17 cellular contexts compared by ENCODE assay signal in genomic region chr14:37650356-37651037, GRCh38. TPM values are rescaled to one million over a fixed set of nuclear protein-coding genes. Genes with fewer than 3 reads are reported as not detected.
A peak's percentile ranks its signal among the peaks of the same experiment; 100 is the strongest.
DNase-seq lines count a peak whose midpoint lies in the region; ATAC-seq and TF ChIP-seq lines count a peak whose summit lies in the region.
"Had no signal": no experiment of that assay in that cellular context is flagged by ENCODE, and none has a peak within 500 bp of the region (broad histone marks: within the 10 kb centered on the region; RNA-seq: fewer than 3 reads in every experiment).

No MANE protein-coding gene starts in this region.

- no peaks in the 10 kb centered on the region for H3K9me2 ChIP-seq in Karpas-422 (replicated peaks; ENCODE audit: insufficient read depth, low read length)

- peak; percentile 95 for DNase-seq in Karpas-422
- DNase-seq in NCI-H748 (lab: John Stamatoyannopoulos, UW; ENCODE audit: unreplicated experiment), result peak; percentile 85
- peak; percentile 11 for DNase-seq in fibroblast of villous mesenchyme (ENCODE audit: low read depth)
- no peak for DNase-seq in NCI-H446 treated with DMSO at 0.1 percent for 48 hours (lab: John Stamatoyannopoulos, UW)
- no peak for DNase-seq in CD8-positive, alpha-beta T cell
- no peak for DNase-seq in head of caudate nucleus
- DNase-seq in effector CD4-positive, alpha-beta T cell, result no peak
- DNase-seq: activated CD4-positive, CD25-positive, alpha-beta regulatory T cell treated with anti-CD3 and anti-CD28 coated beads, Interleukin-2, amount 50 U/mL, for 72 hours; activated CD8-positive, alpha-beta memory T cell treated with anti-CD3 and anti-CD28 coated beads, Interleukin-2, amount 50 U/mL, for 4 hours; activated naive CD4-positive, alpha-beta T cell treated with anti-CD3 and anti-CD28 coated beads for 36 hours; stimulated activated CD4-positive, alpha-beta T cell treated with anti-CD3 and anti-CD28 coated beads, Interleukin-4, amount 100 ng/mL, for 4 hours; T-helper 1 cell; thyroid gland had no signal

- H3K4me1 Mint-ChIP-seq in CD8-positive, alpha-beta T cell (ENCODE audit: low read depth), result no peaks in the 10 kb centered on the region

- peak overlapping the region; percentile 37 for H3K9ac ChIP-seq in Karpas-422 (ENCODE audit: low read length)

- no peaks in the 10 kb centered on the region for H4K20me1 ChIP-seq in Karpas-422 (ENCODE audit: insufficient read depth, low read depth, low read length)

- CTCF ChIA-PET in CD8-positive, alpha-beta T cell (lab: Charles Lee), result no interaction called here

- no peaks in the 10 kb centered on the region for H3K27me3 Mint-ChIP-seq in CD8-positive, alpha-beta T cell (ENCODE audit: low read depth)

- TF ChIP-seq CTCF in fibroblast of villous mesenchyme (IDR thresholded peaks at IDR 0.05; ENCODE audit: insufficient read depth, low read depth, low read length), result no peak
- no peak for TF ChIP-seq CTCF in CD8-positive, alpha-beta T cell (IDR thresholded peaks at IDR 0.05)

- no peaks in the 10 kb centered on the region for H3K36me3 Mint-ChIP-seq in CD8-positive, alpha-beta T cell

- H3K27me3 ChIP-seq in ACC112 (ENCODE audit: insufficient read depth, low read length) (no peaks in the 10 kb centered on the region), Karpas-422 (ENCODE audit: low read length) (no peaks in the 10 kb centered on the region)
- H3K27me3 ChIP-seq in CD8-positive, alpha-beta T cell (ENCODE audit: insufficient read depth, low read length), result no peaks in the 10 kb centered on the region
- H3K27me3 ChIP-seq: thyroid gland had no signal

- H3K79me2 ChIP-seq in ACC112 (ENCODE audit: control insufficient read depth, insufficient read depth, low read length, unreplicated experiment) (peaks cover 3% of the 10 kb centered on the region), Karpas-422 (ENCODE audit: low read length) (no peaks in the 10 kb centered on the region)

- H3K27ac ChIP-seq in ACC112 (ENCODE audit: low read depth, low read length) (no peak overlapping the region), Karpas-422 (ENCODE audit: low read length) (peak overlapping the region; percentile 94)
- H3K27ac ChIP-seq in CD8-positive, alpha-beta T cell (ENCODE audit: low read depth, low read length), result no peak overlapping the region
- H3K27ac ChIP-seq: gastroesophageal sphincter, thyroid gland had no signal

- no peak for ATAC-seq in CD8-positive, alpha-beta T cell
- ATAC-seq: gastroesophageal sphincter had no signal

- H2AFZ ChIP-seq in ACC112 (ENCODE audit: low read length, unreplicated experiment) (peak overlapping the region; percentile 69), Karpas-422 (ENCODE audit: low read length) (peak overlapping the region; percentile 15; the same call in 1 of the 2 replicates)

- intact Hi-C loops in CD8-positive, alpha-beta T cell (cut with DNase I, micrococcal nuclease), result no loop called here
- intact Hi-C loops in head of caudate nucleus (cut with DNase I), result no loop called here

- peak overlapping the region; percentile 63 for H3K4me2 ChIP-seq in Karpas-422 (ENCODE audit: low read depth, low read length, poor library complexity, severe bottlenecking)

- H3K36me3 ChIP-seq in ACC112 (ENCODE audit: insufficient read depth, low read length) (no peaks in the 10 kb centered on the region), Karpas-422 (ENCODE audit: insufficient read depth, low read length) (no peaks in the 10 kb centered on the region; the same call in 1 of the 2 replicates)
- no peaks in the 10 kb centered on the region for H3K36me3 ChIP-seq in CD8-positive, alpha-beta T cell (ENCODE audit: insufficient read depth, low read length)
- H3K36me3 ChIP-seq: gastroesophageal sphincter, thyroid gland had no signal

- POLR2A ChIA-PET in CD8-positive, alpha-beta T cell (lab: Charles Lee), result no interaction called here

- H3K4me1 ChIP-seq in ACC112 (ENCODE audit: control insufficient read depth, insufficient read depth, low read length, unreplicated experiment), result peaks cover 38% of the 10 kb centered on the region
- peaks cover 74% of the 10 kb centered on the region for H3K4me1 ChIP-seq in Karpas-422 (ENCODE audit: low read length)
- no peaks in the 10 kb centered on the region for H3K4me1 ChIP-seq in CD8-positive, alpha-beta T cell (ENCODE audit: insufficient read depth, low read length)
- H3K4me1 ChIP-seq: gastroesophageal sphincter, thyroid gland had no signal

- peaks cover 2% of the 10 kb centered on the region for H3K9me3 Mint-ChIP-seq in CD8-positive, alpha-beta T cell

- H3K4me3 ChIP-seq in ACC112 (ENCODE audit: low read depth, low read length) (peak overlapping the region; percentile 26), Karpas-422 (ENCODE audit: low read length) (peak overlapping the region; percentile 25), fibroblast of villous mesenchyme (ENCODE audit: low read depth, low read length) (no peak overlapping the region)
- H3K4me3 ChIP-seq in CD8-positive, alpha-beta T cell (ENCODE audit: low read depth, low read length), result no peak overlapping the region
- H3K4me3 ChIP-seq: gastroesophageal sphincter, thyroid gland had no signal

- no peaks in the 10 kb centered on the region for H3K9me3 ChIP-seq in Karpas-422 (ENCODE audit: low read length)
- H3K9me3 ChIP-seq in CD8-positive, alpha-beta T cell (ENCODE audit: low read length), result no peaks in the 10 kb centered on the region
- H3K9me3 ChIP-seq: gastroesophageal sphincter, thyroid gland had no signal

- H3K4me3 Mint-ChIP-seq in CD8-positive, alpha-beta T cell, result no peak overlapping the region
- H3K4me3 Mint-ChIP-seq: activated naive CD4-positive, alpha-beta T cell treated with anti-CD3 and anti-CD28 coated beads for 36 hours had no signal

- H3K27ac Mint-ChIP-seq in CD8-positive, alpha-beta T cell, result no peak overlapping the region
- H3K27ac Mint-ChIP-seq: activated naive CD4-positive, alpha-beta T cell treated with anti-CD3 and anti-CD28 coated beads for 36 hours had no signal

RNA-seq across cellular contexts. Expression of gene TTC6, which starts 55.1 kb away (rescaled TPM):
- total RNA-seq in Karpas-422 (2014; rRNA removed; shearing (Covaris generic); ENCODE audit: low replicate concordance), result not detected in 2 replicates
- under 0.01 TPM in 2 replicates for total RNA-seq in fibroblast of villous mesenchyme
- not detected for total RNA-seq in CD8-positive, alpha-beta T cell
- total RNA-seq: activated naive CD4-positive, alpha-beta T cell treated with anti-CD3 and anti-CD28 coated beads for 36 hours; RPMI7951 had no signal

RNA-seq across cellular contexts. Expression of gene FOXA1, which starts 55.4 kb away (rescaled TPM):
- not detected in 2 replicates for total RNA-seq in Karpas-422 (2014; rRNA removed; shearing (Covaris generic); ENCODE audit: low replicate concordance)
- 0.32 TPM in 1 of 2 replicates, not detected in the other for total RNA-seq in fibroblast of villous mesenchyme
- not detected for total RNA-seq in CD8-positive, alpha-beta T cell
- total RNA-seq: activated naive CD4-positive, alpha-beta T cell treated with anti-CD3 and anti-CD28 coated beads for 36 hours; cardiac septum; RPMI7951 had no signal

Comparison
In these comparisons a context has a peak if more than half of its experiments do, and no peak if none do; other contexts are left out.
1. H3K4me3 ChIP-seq: peak in ACC112 (single experiment) and Karpas-422 (single experiment); none in fibroblast of villous mesenchyme (single experiment) and CD8-positive, alpha-beta T cell (single experiment).
2. DNase-seq: peak in Karpas-422 (single experiment), NCI-H748 (single experiment) and fibroblast of villous mesenchyme (single experiment); none in NCI-H446 treated with DMSO at 0.1 percent for 48 hours (single experiment), CD8-positive, alpha-beta T cell (0 of 7), head of caudate nucleus (0 of 42) and effector CD4-positive, alpha-beta T cell (single experiment).